Comparison of ENCODE assay signal across 29 cellular contexts in the genomic region with DNA sequence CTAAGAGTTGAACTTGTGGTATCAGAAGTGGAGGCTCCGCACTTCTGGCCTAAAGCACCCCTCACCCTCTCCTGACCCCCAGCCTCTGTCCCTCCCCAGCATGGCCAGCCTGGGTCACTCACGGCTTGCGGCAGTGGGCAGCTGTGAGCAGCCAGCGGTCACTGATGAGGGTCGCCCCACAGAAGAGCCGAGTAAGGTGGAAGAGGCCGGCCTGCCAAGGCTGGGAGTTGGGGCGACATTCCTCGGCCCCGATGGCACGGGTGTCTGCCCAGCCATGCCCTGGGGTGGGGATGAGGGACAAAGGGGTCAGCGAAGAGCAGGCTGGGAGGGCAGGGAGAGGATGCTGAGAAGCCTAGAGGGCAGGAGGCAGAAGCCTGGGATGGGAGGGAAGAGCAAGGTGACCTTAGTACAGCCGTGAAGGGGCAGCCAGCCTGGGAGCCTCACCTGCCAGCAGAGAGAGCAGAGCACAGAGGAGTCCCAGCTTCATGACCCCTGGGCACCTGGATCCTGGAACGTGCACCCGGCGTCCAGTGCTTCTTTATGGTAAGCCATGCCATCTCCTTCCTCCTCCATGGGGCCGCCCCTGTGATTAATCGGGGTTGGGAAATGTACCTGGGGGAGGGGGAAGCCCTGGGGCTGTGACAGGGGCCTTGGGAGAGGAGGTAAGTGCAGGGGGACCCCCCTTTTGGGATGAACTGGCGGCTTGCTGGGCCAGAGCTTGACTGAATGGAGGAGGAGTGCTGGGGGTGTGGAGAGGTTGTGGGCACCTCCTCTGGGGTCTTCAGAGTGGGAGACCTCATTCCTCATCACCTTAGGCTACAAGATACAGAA. TPM values are rescaled to one million over a fixed set of nuclear protein-coding genes. Genes with fewer than 3 reads are reported as not detected.
"Had no signal": no experiment of that assay in that cellular context is flagged by ENCODE, and none has a peak within 500 bp of the region (broad histone marks: within the 10 kb centered on the region; RNA-seq: fewer than 3 reads in every experiment).

No MANE protein-coding gene starts in this region.

- H3K4me3 Mint-ChIP-seq: activated CD4-positive, alpha-beta T cell treated with anti-CD3 and anti-CD28 coated beads, Interleukin-2, amount 10 ng/mL, durations not matched to agents 7 days and 5 days; activated CD8-positive, alpha-beta T cell treated with anti-CD3 and anti-CD28 coated beads, Interleukin-2, amount 10 ng/mL, durations not matched to agents 7 days and 5 days; activated naive CD4-positive, alpha-beta T cell treated with anti-CD3 and anti-CD28 coated beads, Interleukin-2, amount 50 U/mL, for 24 hours; activated T-helper 1 cell treated with anti-CD3 and anti-CD28 coated beads, Interleukin-12 subunit alpha, Interleukin-12 subunit beta, Interleukin-2, Interleukin-4 antibody, amounts not matched to agents 30 ng/mL and 10 ng/mL and 1 ng/mL, durations not matched to agents 14 hours and 24 hours and 36 hours; dendritic cell treated with granulocyte-macrophage colony-stimulating factor and Interleukin-4, amounts not matched to agents 40 ng/mL and 50 ng/mL, for 4 days; memory B cell; neural crest cell; T-cell; T-helper 2 cell treated with Interferon-gamma antibody and Interleukin-4, amounts not matched to agents 5 μg/mL and 100 μg/mL, for 36 hours had no signal

- H3K36me3 Mint-ChIP-seq: activated naive CD4-positive, alpha-beta T cell treated with anti-CD3 and anti-CD28 coated beads, Interleukin-2, amount 50 U/mL, for 24 hours; memory B cell; T-cell had no signal

- H3K9me3 Mint-ChIP-seq: activated CD4-positive, alpha-beta T cell treated with anti-CD3 and anti-CD28 coated beads, Interleukin-2, amount 10 ng/mL, durations not matched to agents 7 days and 5 days; activated naive CD4-positive, alpha-beta T cell treated with anti-CD3 and anti-CD28 coated beads, Interleukin-2, amount 50 U/mL, for 24 hours; activated T-helper 1 cell treated with anti-CD3 and anti-CD28 coated beads, Interleukin-12 subunit alpha, Interleukin-12 subunit beta, Interleukin-2, Interleukin-4 antibody, amounts not matched to agents 30 ng/mL and 10 ng/mL and 1 ng/mL, durations not matched to agents 14 hours and 24 hours and 36 hours; dendritic cell treated with granulocyte-macrophage colony-stimulating factor and Interleukin-4, amounts not matched to agents 40 ng/mL and 50 ng/mL, for 4 days; memory B cell; neural crest cell; T-cell; T-helper 2 cell treated with Interferon-gamma antibody and Interleukin-4, amounts not matched to agents 5 μg/mL and 100 μg/mL, for 36 hours had no signal

- DNase-seq: activated CD4-positive, alpha-beta T cell treated with anti-CD3 and anti-CD28 coated beads, Interleukin-2, amount 10 ng/mL, durations not matched to agents 7 days and 5 days; activated CD4-positive, CD25-positive, alpha-beta regulatory T cell treated with anti-CD3 and anti-CD28 coated beads, Interleukin-2, amount 50 U/mL, for 72 hours; activated CD8-positive, alpha-beta T cell treated with anti-CD3 and anti-CD28 coated beads, Interleukin-2, amount 10 ng/mL, durations not matched to agents 7 days and 5 days; activated gamma-delta T cell treated with Interleukin-2 at 50 U/mL for 16 hours; anterior cingulate cortex; body of pancreas; caudate nucleus; effector CD4-positive, alpha-beta T cell; head of caudate nucleus; hypothalamus; left cardiac atrium; stimulated activated CD4-positive, alpha-beta T cell treated with anti-CD3 and anti-CD28 coated beads, Interleukin-1b, Interleukin-23, amount 100 ng/mL, for 48 hours; stomach; T-cell had no signal

- ATAC-seq: activated CD8-positive, alpha-beta T cell treated with anti-CD3 and anti-CD28 coated beads, Interleukin-2, amount 10 ng/mL, durations not matched to agents 7 days and 5 days; body of pancreas; gastroesophageal sphincter; left cardiac atrium; T-cell had no signal

- H3K27me3 Mint-ChIP-seq: activated CD4-positive, alpha-beta T cell treated with anti-CD3 and anti-CD28 coated beads, Interleukin-2, amount 10 ng/mL, durations not matched to agents 7 days and 5 days had no signal

- H3K4me1 Mint-ChIP-seq: activated CD4-positive, alpha-beta T cell treated with anti-CD3 and anti-CD28 coated beads, Interleukin-2, amount 10 ng/mL, durations not matched to agents 7 days and 5 days; activated naive CD4-positive, alpha-beta T cell treated with anti-CD3 and anti-CD28 coated beads, Interleukin-2, amount 50 U/mL, for 24 hours; neural crest cell; T-cell had no signal

- H3K27ac Mint-ChIP-seq: activated CD4-positive, alpha-beta T cell treated with anti-CD3 and anti-CD28 coated beads, Interleukin-2, amount 10 ng/mL, durations not matched to agents 7 days and 5 days; activated CD8-positive, alpha-beta T cell treated with anti-CD3 and anti-CD28 coated beads, Interleukin-2, amount 10 ng/mL, durations not matched to agents 7 days and 5 days; activated naive CD4-positive, alpha-beta T cell treated with anti-CD3 and anti-CD28 coated beads, Interleukin-2, amount 50 U/mL, for 24 hours; activated T-helper 1 cell treated with anti-CD3 and anti-CD28 coated beads, Interleukin-12 subunit alpha, Interleukin-12 subunit beta, Interleukin-2, Interleukin-4 antibody, amounts not matched to agents 30 ng/mL and 10 ng/mL and 1 ng/mL, durations not matched to agents 14 hours and 24 hours and 36 hours; dendritic cell treated with granulocyte-macrophage colony-stimulating factor and Interleukin-4, amounts not matched to agents 40 ng/mL and 50 ng/mL, for 4 days; memory B cell; T-cell; T-helper 2 cell treated with Interferon-gamma antibody and Interleukin-4, amounts not matched to agents 5 μg/mL and 100 μg/mL, for 36 hours had no signal

RNA-seq across cellular contexts. Expression of a gene that starts 7.9 kb away (rescaled TPM):
- total RNA-seq: activated CD4-positive, alpha-beta T cell treated with anti-CD3 and anti-CD28 coated beads, Interleukin-2, amount 10 ng/mL, durations not matched to agents 7 days and 5 days; activated CD8-positive, alpha-beta T cell treated with anti-CD3 and anti-CD28 coated beads, Interleukin-2, amount 10 ng/mL, durations not matched to agents 7 days and 5 days; activated T-helper 1 cell treated with anti-CD3 and anti-CD28 coated beads, Interleukin-12 subunit alpha, Interleukin-12 subunit beta, Interleukin-2, Interleukin-4 antibody, amounts not matched to agents 30 ng/mL and 10 ng/mL and 1 ng/mL, durations not matched to agents 14 hours and 24 hours and 36 hours; body of pancreas; esophagus muscularis mucosa; liver; mononuclear cell; myocyte; neural crest cell; osteocyte; prostate gland; skeletal muscle tissue; stomach; T-cell had no signal

RNA-seq across cellular contexts. Expression of a gene that starts 10.2 kb away (rescaled TPM):
- total RNA-seq: activated CD4-positive, alpha-beta T cell treated with anti-CD3 and anti-CD28 coated beads, Interleukin-2, amount 10 ng/mL, durations not matched to agents 7 days and 5 days; activated CD8-positive, alpha-beta T cell treated with anti-CD3 and anti-CD28 coated beads, Interleukin-2, amount 10 ng/mL, durations not matched to agents 7 days and 5 days; activated T-helper 1 cell treated with anti-CD3 and anti-CD28 coated beads, Interleukin-12 subunit alpha, Interleukin-12 subunit beta, Interleukin-2, Interleukin-4 antibody, amounts not matched to agents 30 ng/mL and 10 ng/mL and 1 ng/mL, durations not matched to agents 14 hours and 24 hours and 36 hours; body of pancreas; esophagus muscularis mucosa; liver; mononuclear cell; myocyte; neural crest cell; osteocyte; T-cell had no signal

RNA-seq across cellular contexts. Expression of a gene that starts 17.1 kb away (rescaled TPM):
- total RNA-seq: activated CD4-positive, alpha-beta T cell treated with anti-CD3 and anti-CD28 coated beads, Interleukin-2, amount 10 ng/mL, durations not matched to agents 7 days and 5 days; activated CD8-positive, alpha-beta T cell treated with anti-CD3 and anti-CD28 coated beads, Interleukin-2, amount 10 ng/mL, durations not matched to agents 7 days and 5 days; activated T-helper 1 cell treated with anti-CD3 and anti-CD28 coated beads, Interleukin-12 subunit alpha, Interleukin-12 subunit beta, Interleukin-2, Interleukin-4 antibody, amounts not matched to agents 30 ng/mL and 10 ng/mL and 1 ng/mL, durations not matched to agents 14 hours and 24 hours and 36 hours; esophagus muscularis mucosa; mononuclear cell; myocyte; neural crest cell; osteocyte; skeletal muscle tissue; T-cell had no signal

RNA-seq across cellular contexts. Expression of a gene that starts 25.5 kb away (rescaled TPM):
- total RNA-seq: activated CD4-positive, alpha-beta T cell treated with anti-CD3 and anti-CD28 coated beads, Interleukin-2, amount 10 ng/mL, durations not matched to agents 7 days and 5 days; activated CD8-positive, alpha-beta T cell treated with anti-CD3 and anti-CD28 coated beads, Interleukin-2, amount 10 ng/mL, durations not matched to agents 7 days and 5 days; activated T-helper 1 cell treated with anti-CD3 and anti-CD28 coated beads, Interleukin-12 subunit alpha, Interleukin-12 subunit beta, Interleukin-2, Interleukin-4 antibody, amounts not matched to agents 30 ng/mL and 10 ng/mL and 1 ng/mL, durations not matched to agents 14 hours and 24 hours and 36 hours; body of pancreas; esophagus muscularis mucosa; left cardiac atrium; liver; mononuclear cell; myocyte; neural crest cell; osteocyte; skeletal muscle tissue; stomach; T-cell; tibial nerve had no signal

RNA-seq across cellular contexts. Expression of a gene that starts 25.6 kb away (rescaled TPM):
- total RNA-seq: activated CD4-positive, alpha-beta T cell treated with anti-CD3 and anti-CD28 coated beads, Interleukin-2, amount 10 ng/mL, durations not matched to agents 7 days and 5 days; activated CD8-positive, alpha-beta T cell treated with anti-CD3 and anti-CD28 coated beads, Interleukin-2, amount 10 ng/mL, durations not matched to agents 7 days and 5 days; activated T-helper 1 cell treated with anti-CD3 and anti-CD28 coated beads, Interleukin-12 subunit alpha, Interleukin-12 subunit beta, Interleukin-2, Interleukin-4 antibody, amounts not matched to agents 30 ng/mL and 10 ng/mL and 1 ng/mL, durations not matched to agents 14 hours and 24 hours and 36 hours; liver; mononuclear cell; myocyte; neural crest cell; osteocyte; skeletal muscle tissue; stomach; T-cell had no signal
